Comparison of ENCODE assay signal across 8 cellular contexts in the genomic region with DNA sequence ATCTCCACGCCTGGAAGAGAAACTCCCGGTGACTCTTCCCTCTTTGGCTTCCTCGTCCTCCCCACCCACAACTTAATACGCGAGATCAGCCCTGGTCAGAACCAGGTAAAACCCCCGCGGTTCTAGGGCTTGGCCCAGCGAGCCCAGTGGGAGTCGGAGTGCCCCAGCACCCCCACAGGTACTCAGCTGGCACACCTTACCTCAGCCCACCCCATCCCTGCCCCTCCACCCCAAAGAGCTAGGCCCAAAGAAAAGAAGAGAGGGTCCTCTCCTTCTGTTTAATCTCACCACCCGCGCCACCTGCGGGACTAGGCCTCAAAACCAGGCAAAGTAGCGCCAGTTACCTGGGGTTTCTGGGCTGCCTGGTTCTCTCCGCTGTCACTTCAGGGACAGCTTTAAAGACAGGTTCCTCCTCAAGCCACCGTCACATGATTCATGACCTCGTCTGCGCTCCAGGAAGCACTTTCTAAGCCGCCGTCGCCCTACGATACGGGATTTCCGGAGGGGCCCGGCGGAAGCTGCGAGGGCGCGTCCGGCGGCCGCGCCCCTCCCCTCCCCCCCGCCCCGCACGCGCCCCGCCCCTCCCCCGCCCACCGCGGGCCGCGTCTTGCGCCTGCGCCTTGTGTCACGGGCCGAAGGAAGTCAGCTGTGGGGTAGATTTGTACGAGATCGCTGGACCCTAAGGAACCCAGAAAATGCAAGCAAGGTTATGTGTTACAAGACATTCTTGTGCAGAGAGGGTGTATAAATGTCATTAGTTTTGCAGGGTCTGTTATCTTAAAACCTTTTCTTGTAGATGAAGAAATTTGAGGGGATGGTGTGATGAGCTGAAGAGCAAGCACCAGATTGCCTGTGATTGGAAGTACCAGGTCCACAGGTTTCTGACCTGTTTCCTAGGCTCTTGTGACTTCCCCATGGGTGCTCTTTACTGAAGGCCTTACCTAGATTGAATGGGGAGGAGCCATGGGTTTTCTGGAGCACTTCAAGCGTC.
DNase-seq lines count a peak whose midpoint lies in the region; ATAC-seq, FAIRE-seq and TF ChIP-seq lines count a peak whose summit lies in the region.

A gene with protein sequence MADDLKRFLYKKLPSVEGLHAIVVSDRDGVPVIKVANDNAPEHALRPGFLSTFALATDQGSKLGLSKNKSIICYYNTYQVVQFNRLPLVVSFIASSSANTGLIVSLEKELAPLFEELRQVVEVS (minus strand): TSS at position 437 of the 991 bp plus-strand sequence. CDS start 464 bp downstream, outside the sequence.

- peaks cover 18% of the 10 kb centered on the region for H3K36me3 Mint-ChIP-seq in central memory CD8-positive, alpha-beta T cell (ENCODE audit: insufficient read depth)

- no peaks in the 10 kb centered on the region for H3K9me3 Mint-ChIP-seq in central memory CD8-positive, alpha-beta T cell

- no peak for TF ChIP-seq CTCF in AG09319 (IDR thresholded peaks at IDR 0.05; ENCODE audit: low read depth, low read length)

- H3K4me1 Mint-ChIP-seq in central memory CD8-positive, alpha-beta T cell: peaks cover 43% of the 10 kb centered on the region

- ATAC-seq in GM19043 (IDR thresholded peaks at IDR 0.05; ENCODE audit: low read depth, unreplicated experiment) (peak; percentile 100), HG03354 (IDR thresholded peaks at IDR 0.05; ENCODE audit: poor library complexity, severe bottlenecking, unreplicated experiment) (peak; percentile 100)
- peak; percentile 100 for ATAC-seq in activated CD4-positive, CD25-positive, alpha-beta regulatory T cell treated with anti-CD3 and anti-CD28 coated beads, Interleukin-2, amount 50 U/mL, for 24 hours
- peak; percentile 100 for ATAC-seq in central memory CD8-positive, alpha-beta T cell (replicated peaks; ENCODE audit: extremely low read depth, poor library complexity, severe bottlenecking)

- peak within 1 kb of the TSS; percentile 98 for H3K4me3 Mint-ChIP-seq in central memory CD8-positive, alpha-beta T cell

- no peaks in the 10 kb centered on the region for H3K27me3 Mint-ChIP-seq in central memory CD8-positive, alpha-beta T cell

- peak; percentile 69 for DNase-seq in AG09319 (ENCODE audit: extremely low read depth, low read depth)
- peak; percentile 83 for DNase-seq in NCI-H446 treated with DMSO at 0.1 percent for 48 hours (lab: John Stamatoyannopoulos, UW)
- DNase-seq in central memory CD8-positive, alpha-beta T cell (ENCODE audit: low spot score in 2 of 2): peak; percentile 74 to 84
- DNase-seq in stimulated activated CD4-positive, alpha-beta T cell treated with anti-CD3 and anti-CD28 coated beads, Interleukin-12 subunit alpha, Interleukin-12 subunit beta, amount 100 ng/mL, for 24 hours (ENCODE audit: low read depth in 2 of 2): peak; percentile 79 to 80

- H3K27ac Mint-ChIP-seq in central memory CD8-positive, alpha-beta T cell (ENCODE audit: low read depth): peak within 1 kb of the TSS; percentile 95

- FAIRE-seq in islet of Langerhans (lab: Jason Lieb, UNC): peak; percentile 78

Comparison
In these comparisons a context has a peak if more than half of its experiments do, and no peak if none do; other contexts are left out.
1. Peak in every context shown above with its lines: DNase-seq and ATAC-seq.